8 cellular contexts compared by ENCODE assay signal in genomic region chr10:113854019-113854756, GRCh38. TPM values are rescaled to one million over a fixed set of nuclear protein-coding genes. Genes with fewer than 3 reads are reported as not detected.
DNase-seq lines count a peak whose midpoint lies in the region; ATAC-seq and TF ChIP-seq lines count a peak whose summit lies in the region.

TSS of gene DCLRE1A (minus strand) at chr10:113854082. CDS start at chr10:113853182, 900 bp downstream.
A gene with protein sequence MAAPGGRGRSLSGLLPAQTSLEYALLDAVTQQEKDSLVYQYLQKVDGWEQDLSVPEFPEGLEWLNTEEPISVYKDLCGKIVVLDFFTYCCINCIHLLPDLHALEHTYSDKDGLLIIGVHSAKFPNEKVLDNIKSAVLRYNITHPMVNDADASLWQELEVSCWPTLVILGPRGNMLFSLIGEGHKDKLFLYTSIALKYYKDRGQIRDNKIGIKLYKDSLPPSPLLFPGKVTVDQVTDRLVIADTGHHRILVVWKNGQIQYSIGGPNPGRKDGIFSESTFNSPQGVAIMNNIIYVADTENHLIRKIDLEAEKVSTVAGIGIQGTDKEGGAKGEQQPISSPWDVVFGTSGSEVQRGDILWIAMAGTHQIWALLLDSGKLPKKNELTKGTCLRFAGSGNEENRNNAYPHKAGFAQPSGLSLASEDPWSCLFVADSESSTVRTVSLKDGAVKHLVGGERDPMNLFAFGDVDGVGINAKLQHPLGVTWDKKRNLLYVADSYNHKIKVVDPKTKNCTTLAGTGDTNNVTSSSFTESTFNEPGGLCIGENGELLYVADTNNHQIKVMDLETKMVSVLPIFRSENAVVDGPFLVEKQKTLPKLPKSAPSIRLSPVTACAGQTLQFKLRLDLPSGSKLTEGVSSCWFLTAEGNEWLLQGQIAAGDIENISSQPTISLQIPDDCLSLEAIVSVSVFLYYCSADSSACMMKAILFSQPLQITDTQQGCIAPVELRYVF (plus strand): TSS chr10:113854661. CDS start chr10:113854873, 212 bp downstream.

- peak within 1 kb of the TSS; percentile 96 to 97 (median 97) for H3K27ac ChIP-seq in right lobe of liver

- intact Hi-C loops in right lobe of liver (cut with DNase I): no loop called here

- H3K36me3 ChIP-seq in right lobe of liver: no peaks in the 10 kb centered on the region

- ATAC-seq in GM19025 (IDR thresholded peaks at IDR 0.05; ENCODE audit: low read depth, unreplicated experiment) (peak; percentile 37), HG03354 (IDR thresholded peaks at IDR 0.05; ENCODE audit: poor library complexity, severe bottlenecking, unreplicated experiment) (peak; percentile 49), right lobe of liver (peak; percentile 77 to 83 (median 82))

- peak within 1 kb of the TSS; percentile 90 to 91 (median 90) for H3K4me3 ChIP-seq in right lobe of liver

- no peaks in the 10 kb centered on the region for H3K27me3 ChIP-seq in right lobe of liver

- H3K9me3 ChIP-seq in right lobe of liver: no peaks in the 10 kb centered on the region

- DNase-seq in AG08396 (ENCODE audit: low spot score) (peak; percentile 76), NCI-H69 (lab: John Stamatoyannopoulos, UW) (peak; percentile 87), dermis microvascular lymphatic vessel endothelial cell (ENCODE audit: low read depth in 2 of 2) (peak; percentile 67 to 86), right lobe of liver (peak; percentile 82 to 87 (median 86))
- peak; percentile 50 to 53 for DNase-seq in activated CD4-positive, alpha-beta T cell treated with anti-CD3 and anti-CD28 coated beads, Interleukin-2, amount 50 U/mL, for 4 hours
- peak; percentile 74 for DNase-seq in stimulated activated CD4-positive, alpha-beta T cell treated with anti-CD3 and anti-CD28 coated beads, Interleukin-4, amount 100 ng/mL, for 24 hours

- peak; percentile 11 for TF ChIP-seq POLR2A in right lobe of liver (IDR thresholded peaks at IDR 0.05)

- peaks cover 0 to 49% (median 6%) of the 10 kb centered on the region in 4 donors for H3K4me1 ChIP-seq in right lobe of liver

- 0% methylated on average over 33 of the region's 39 CpGs for WGBS in right lobe of liver (ENCODE audit: insufficient coverage, low coverage, low lambda C conversion rate, missing lambda C conversion rate)

- no peak for TF ChIP-seq CTCF in right lobe of liver (IDR thresholded peaks at IDR 0.05)

RNA-seq across cellular contexts. Expression of gene DCLRE1A, which starts in this region (rescaled TPM):
- total RNA-seq in dermis microvascular lymphatic vessel endothelial cell (5.6 and 5.9 TPM in 2 replicates), right lobe of liver (1 to 10 TPM; 4.5 to 8.3 (median 5.9) TPM)

RNA-seq across cellular contexts. Expression of the second gene that starts in this region (rescaled TPM):
- total RNA-seq in dermis microvascular lymphatic vessel endothelial cell: 11.4 and 13.7 TPM in 2 replicates
- total RNA-seq in right lobe of liver: 10 to 100 TPM; 14.5 to 28.4 (median 23.0) TPM

Comparison
In these comparisons a context has a peak if more than half of its experiments do, and no peak if none do; other contexts are left out.
1. Peak in every context shown above with its lines: DNase-seq, ATAC-seq, H3K4me3 ChIP-seq and H3K27ac ChIP-seq.